Comparison of ENCODE assay signal across 14 cellular contexts in the genomic region with DNA sequence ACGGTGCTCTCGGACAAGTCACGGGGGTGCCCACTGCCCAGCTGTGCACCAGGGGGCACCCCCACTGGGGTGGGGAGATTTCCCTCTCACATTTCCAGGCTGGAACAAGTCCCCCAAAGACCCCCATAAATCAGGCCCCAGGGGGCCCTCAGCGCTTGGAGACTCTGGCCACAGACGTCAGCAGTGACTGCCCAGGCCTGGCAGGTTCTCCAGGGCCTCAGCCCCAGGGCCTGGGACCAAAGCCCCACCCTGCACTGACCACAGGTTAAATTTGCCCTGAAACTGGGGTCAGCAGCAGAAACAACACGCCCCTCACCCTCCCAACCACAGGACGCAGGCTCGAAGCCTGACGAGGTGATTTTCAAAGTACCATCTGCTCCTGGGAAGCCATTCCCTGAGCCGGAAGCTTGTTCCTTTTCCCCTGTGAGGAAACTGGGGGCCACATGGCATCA. TPM values are rescaled to one million over a fixed set of nuclear protein-coding genes. Genes with fewer than 3 reads are reported as not detected.
A peak's percentile ranks its signal among the peaks of the same experiment; 100 is the strongest.
DNase-seq lines count a peak whose midpoint lies in the region; ATAC-seq and TF ChIP-seq lines count a peak whose summit lies in the region.
"Had no signal": no experiment of that assay in that cellular context is flagged by ENCODE, and none has a peak within 500 bp of the region (broad histone marks: within the 10 kb centered on the region; RNA-seq: fewer than 3 reads in every experiment).

No MANE protein-coding gene starts in this region.

- no peak for TF ChIP-seq RAD21 in IMR-90 (IDR thresholded peaks at IDR 0.05; ENCODE audit: low read length)

- H3K4ac ChIP-seq in IMR-90 (ENCODE audit: low read depth, low read length) (no peak overlapping the region), neuronal stem cell (ENCODE audit: low read length) (no peak overlapping the region)

- H3K4me2 ChIP-seq in IMR-90 (ENCODE audit: low read depth, low read length) (no peak overlapping the region), neuronal stem cell (ENCODE audit: insufficient read depth, low read length, poor library complexity, severe bottlenecking) (no peak overlapping the region)

- no peak overlapping the region for H4K5ac ChIP-seq in IMR-90 (ENCODE audit: low read depth, low read length)

- H2BK15ac ChIP-seq in IMR-90 (ENCODE audit: low read depth, low read length) (no peak overlapping the region), neuronal stem cell (ENCODE audit: low read length) (no peak overlapping the region)

- 80% methylated on average over 1 of the region's 10 CpGs; no CpG with 5 or more reads in 1 of the 2 experiments for WGBS in IMR-90 (ENCODE audit: extremely low coverage in 2 of 2, insufficient read length in 1 of 2), 2 experiments
- WGBS in esophagus muscularis mucosa, result 88% methylated on average over 8 of the region's 10 CpGs
- whole genome bisulfite sequencing in neuronal stem cell (ENCODE audit: extremely low coverage in 2 of 2, insufficient read length in 2 of 2, insufficient replicate concordance in 1 of 2), 2 donors, result no CpG with 5 or more reads among the region's 10 CpGs

- TF ChIP-seq POLR2A in IMR-90 (IDR thresholded peaks at IDR 0.05; ENCODE audit: low read depth, low read length) (no peak), esophagus muscularis mucosa (IDR thresholded peaks at IDR 0.05; ENCODE audit: low read depth) (no peak)

- H2BK20ac ChIP-seq in IMR-90 (ENCODE audit: low read depth, low read length), result no peak overlapping the region

- intact Hi-C loops in IMR-90 (cut with micrococcal nuclease), result loop anchor here (10.0 kb wide), 1 partner anchor 99 kb away; no protein-coding TSS in a partner anchor
- intact Hi-C loops in esophagus muscularis mucosa (cut with DNase I), result loop anchor here (10.0 kb wide), 1 partner anchor 479 kb away; no protein-coding TSS in a partner anchor

- no peak for ATAC-seq in IMR-90 (ENCODE audit: low read depth)
- ATAC-seq in HG03442 (IDR thresholded peaks at IDR 0.05; ENCODE audit: unreplicated experiment), result no peak
- no peak for ATAC-seq in GM21367 (IDR thresholded peaks at IDR 0.05; ENCODE audit: unreplicated experiment)
- ATAC-seq: pancreas had no signal

- CTCF ChIA-PET in IMR-90 (lab: Yijun Ruan, JAX), result interaction anchor here (0.6 kb wide), 1 partner anchor 74 kb away, joined by 3 read pairs; no protein-coding TSS in a partner anchor

- H3K36me3 ChIP-seq in IMR-90 (ENCODE audit: control insufficient read depth, insufficient read depth, low read length) (no peaks in the 10 kb centered on the region), esophagus muscularis mucosa (peaks cover 0 to 5% (median 0%) of the 10 kb centered on the region in 4 donors), neuronal stem cell (replicated peaks in 1 of 2; ENCODE audit: control insufficient read depth in 2 of 2, insufficient read depth in 2 of 2, low read length in 2 of 2) (no peaks in the 10 kb centered on the region)
- H3K36me3 ChIP-seq: pancreas had no signal

- H3K14ac ChIP-seq in IMR-90 (replicated peaks; ENCODE audit: low read depth, low read length) (no peak overlapping the region), neuronal stem cell (ENCODE audit: low read length) (no peak overlapping the region)

- no peak overlapping the region for H3K4me3 ChIP-seq in IMR-90 (ENCODE audit: insufficient read depth, low read depth, low read length)
- no peak overlapping the region for H3K4me3 ChIP-seq in esophagus muscularis mucosa
- H3K4me3 ChIP-seq in neuronal stem cell (ENCODE audit: low read length in 2 of 2), result no peak overlapping the region
- H3K4me3 ChIP-seq: pancreas had no signal

- TF ChIP-seq CTCF in GM10266 (IDR thresholded peaks at IDR 0.05; ENCODE audit: control insufficient read depth, insufficient read depth, low read depth, missing control alignments), result no peak
- no peak for TF ChIP-seq CTCF in IMR-90 (conservative IDR thresholded peaks at IDR 0.05; ENCODE audit: low read depth, low read length)
- no peak for TF ChIP-seq CTCF in esophagus muscularis mucosa (IDR thresholded peaks at IDR 0.05)

- H2AFZ ChIP-seq in IMR-90 (replicated peaks; ENCODE audit: low read length, poor library complexity) (no peak overlapping the region), neuronal stem cell (ENCODE audit: low read length) (no peak overlapping the region)

- H4K91ac ChIP-seq in IMR-90 (ENCODE audit: insufficient read depth, low read depth, low read length), result no peak overlapping the region
- H4K91ac ChIP-seq in neuronal stem cell (ENCODE audit: low read depth, low read length, poor library complexity), result peak overlapping the region; percentile 9

- H3K9me3 ChIP-seq in IMR-90 (ENCODE audit: control insufficient read depth, insufficient read depth, low read length) (no peaks in the 10 kb centered on the region), esophagus muscularis mucosa (no peaks in the 10 kb centered on the region), neuronal stem cell (replicated peaks in 1 of 2; ENCODE audit: control insufficient read depth in 2 of 2, insufficient read depth in 1 of 2, low read depth in 1 of 2, low read length in 2 of 2) (peaks cover 2 to 4% of the 10 kb centered on the region in 2 donors)
- H3K9me3 ChIP-seq: pancreas had no signal

- H4K20me1 ChIP-seq in IMR-90 (ENCODE audit: insufficient read depth, low read length), result peaks cover 6% of the 10 kb centered on the region

- H3K23ac ChIP-seq in IMR-90 (ENCODE audit: low read depth, low read length) (no peak overlapping the region), neuronal stem cell (ENCODE audit: low read depth, low read length, poor library complexity) (no peak overlapping the region)

- H3K9me1 ChIP-seq in IMR-90 (ENCODE audit: insufficient read depth, low read length), result peaks cover 6% of the 10 kb centered on the region

- no peak overlapping the region for H3K56ac ChIP-seq in IMR-90 (ENCODE audit: extremely low read depth, insufficient read depth, low read length)

- H2AK5ac ChIP-seq in IMR-90 (ENCODE audit: low read depth, low read length) (0 out of 2 replicates have a peak overlapping the region, but pooled peaks have one; percentile 26), neuronal stem cell (ENCODE audit: low read depth, low read length) (no peak overlapping the region)

- H3K27me3 ChIP-seq in IMR-90 (ENCODE audit: control insufficient read depth, insufficient read depth, low read length), result no peaks in the 10 kb centered on the region
- H3K27me3 ChIP-seq in esophagus muscularis mucosa, result no peaks in the 10 kb centered on the region
- no peaks in the 10 kb centered on the region for H3K27me3 ChIP-seq in neuronal stem cell (ENCODE audit: control insufficient read depth in 3 of 3, insufficient read depth in 3 of 3, low read depth in 1 of 3, low read length in 3 of 3)
- H3K27me3 ChIP-seq: pancreas had no signal

- in situ Hi-C loops in IMR-90 (cut with MboI; ENCODE audit: low sequenced_read_pairs), result loop anchor here (10.0 kb wide), 1 partner anchor 139 kb away; no protein-coding TSS in a partner anchor

- peak; percentile 6 for DNase-seq in GM10266 (ENCODE audit: extremely low spot score)
- no peak for DNase-seq in IMR-90
- DNase-seq in esophagus muscularis mucosa (ENCODE audit: extremely low spot score), result peak; percentile 85
- DNase-seq in neuronal stem cell (ENCODE audit: low spot score), result no peak
- no peak for DNase-seq in DMS79 (lab: John Stamatoyannopoulos, UW)
- DNase-seq: activated CD4-positive, CD25-positive, alpha-beta regulatory T cell treated with anti-CD3 and anti-CD28 coated beads, Interleukin-2, amount 50 U/mL, for 72 hours; activated naive CD4-positive, alpha-beta T cell treated with anti-CD3 and anti-CD28 coated beads for 36 hours; cortex of kidney; NCI-H1436; pancreas had no signal

- H3K18ac ChIP-seq in IMR-90 (ENCODE audit: low read depth, low read length) (no peak overlapping the region), neuronal stem cell (ENCODE audit: low read length) (peak overlapping the region; percentile 31)

- dilution Hi-C loops in IMR-90 (cut with HindIII; ENCODE audit: low sequenced_read_pairs, unreplicated experiment), result no loop called here

- H3K4me1 ChIP-seq in IMR-90 (ENCODE audit: control insufficient read depth, insufficient read depth, low read length) (peaks cover 14% of the 10 kb centered on the region), esophagus muscularis mucosa (peaks cover 18 to 52% (median 49%) of the 10 kb centered on the region in 4 donors), neuronal stem cell (ENCODE audit: control insufficient read depth in 2 of 2, insufficient read depth in 1 of 2, low read depth in 1 of 2, low read length in 2 of 2) (peaks cover 10 to 23% of the 10 kb centered on the region in 2 donors)
- H3K4me1 ChIP-seq: pancreas had no signal

- no peak overlapping the region for H2BK5ac ChIP-seq in IMR-90 (ENCODE audit: low read depth, low read length, poor library complexity, severe bottlenecking)
- H2BK5ac ChIP-seq in neuronal stem cell (ENCODE audit: low read length), result no peak overlapping the region

- TF ChIP-seq EP300 in esophagus muscularis mucosa (IDR thresholded peaks at IDR 0.05), result no peak

- POLR2A ChIA-PET in IMR-90 (lab: Charles Lee; ENCODE audit: unreplicated experiment), result no interaction called here

- no peak overlapping the region for H2BK12ac ChIP-seq in neuronal stem cell (ENCODE audit: low read length)

- no TSS peak for BruUV-seq in IMR-90 (replicated peaks; lab: Mats Ljungman, UMichigan)

- H3K27ac ChIP-seq in IMR-90 (ENCODE audit: insufficient read depth, low read length), result no peak overlapping the region
- peak overlapping the region; percentile 62 to 67 (median 64) for H3K27ac ChIP-seq in esophagus muscularis mucosa (replicated peaks in 1 of 4)
- no peak overlapping the region for H3K27ac ChIP-seq in neuronal stem cell (replicated peaks; ENCODE audit: low read length)
- H3K27ac ChIP-seq: C4-2B, epithelial cell of prostate, pancreas had no signal

- H4K8ac ChIP-seq in IMR-90 (ENCODE audit: low read depth in 2 of 2, low read length in 2 of 2) (no peak overlapping the region; a peak in 1 of 4 replicates), neuronal stem cell (ENCODE audit: low read depth, low read length) (no peak overlapping the region)

- H3K9ac ChIP-seq in IMR-90 (ENCODE audit: low read depth, low read length), result no peak overlapping the region
- H3K9ac ChIP-seq in neuronal stem cell (ENCODE audit: low read depth, low read length, poor library complexity), result no peak overlapping the region

- no peak overlapping the region for H2BK120ac ChIP-seq in IMR-90 (ENCODE audit: low read depth, low read length)
- H2BK120ac ChIP-seq in neuronal stem cell (ENCODE audit: low read depth, low read length), result no peak overlapping the region

- H2AK9ac ChIP-seq in IMR-90 (replicated peaks; ENCODE audit: low read depth, low read length, poor library complexity), result no peak overlapping the region

- peaks cover 24 to 58% of the 10 kb centered on the region in 2 experiments for H3K79me1 ChIP-seq in IMR-90 (ENCODE audit: low read depth in 1 of 2, low read length in 2 of 2)
- peaks cover 8% of the 10 kb centered on the region for H3K79me1 ChIP-seq in neuronal stem cell (ENCODE audit: low read depth, low read length)

RNA-seq across cellular contexts. Expression of a gene that starts 17.0 kb away (rescaled TPM):
- total RNA-seq in IMR-90 (2012; rRNA removed) (13.1 and 14.7 TPM in 2 replicates), esophagus muscularis mucosa (10 to 100 TPM in 3 of 4 donors, 1 to 10 TPM in 1; 8.8 to 18.5 (median 13.9) TPM)
- polyA plus RNA-seq in IMR-90 (2012; rRNA removed), result 18.1 and 18.6 TPM in 2 replicates
- polyA plus RNA-seq in IMR-90 (2012; cell fraction: cytosol; rRNA removed), result 11.0 and 16.4 TPM in 2 replicates
- 18.8 and 22.3 TPM in 2 replicates for polyA plus RNA-seq in IMR-90 (2012; cell fraction: nucleus; rRNA removed; ENCODE audit: low replicate concordance)
- polyA plus RNA-seq in neuronal stem cell (2013, experiment 1 of 2), result 33.7 TPM
- 33.8 TPM for polyA plus RNA-seq in neuronal stem cell (2013, experiment 2 of 2)

Comparison
In these comparisons a context has a peak if more than half of its experiments do, and no peak if none do; other contexts are left out.
1. DNase-seq: peak in GM10266 (single experiment) and esophagus muscularis mucosa (single experiment); none in IMR-90 (single experiment), neuronal stem cell (single experiment) and DMS79 (single experiment).
2. H3K27ac ChIP-seq: peak in esophagus muscularis mucosa (4 of 4); none in IMR-90 (single experiment) and neuronal stem cell (single experiment).